Comparison of ENCODE assay signal across 2 cellular contexts in the genomic region with DNA sequence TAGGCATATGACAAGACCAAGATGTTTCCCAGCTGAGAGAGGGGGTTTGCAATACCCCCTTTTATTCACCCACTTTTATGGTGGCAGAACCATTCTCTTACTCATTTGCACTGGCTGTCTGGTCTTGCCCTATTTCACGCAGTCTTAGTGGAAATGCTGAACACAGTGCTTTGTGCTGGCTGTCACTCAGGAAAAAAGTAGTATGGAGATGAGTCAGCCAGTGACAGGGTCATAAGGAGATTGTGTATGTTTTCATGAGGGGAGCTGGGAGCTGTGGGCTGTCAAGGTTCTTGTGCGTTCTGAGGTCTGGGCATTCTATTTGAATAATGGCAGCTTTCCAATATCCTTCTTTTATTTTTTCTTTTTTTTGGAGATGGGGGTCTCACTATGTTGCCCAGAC.
TF ChIP-seq lines count a peak whose summit lies in the region.

No MANE protein-coding gene starts in this region.

TF ChIP-seq in HEK293T, 16 proteins besides CTCF, POLR2A, EP300 and RAD21:
- TF ChIP-seq, protein P1, sequence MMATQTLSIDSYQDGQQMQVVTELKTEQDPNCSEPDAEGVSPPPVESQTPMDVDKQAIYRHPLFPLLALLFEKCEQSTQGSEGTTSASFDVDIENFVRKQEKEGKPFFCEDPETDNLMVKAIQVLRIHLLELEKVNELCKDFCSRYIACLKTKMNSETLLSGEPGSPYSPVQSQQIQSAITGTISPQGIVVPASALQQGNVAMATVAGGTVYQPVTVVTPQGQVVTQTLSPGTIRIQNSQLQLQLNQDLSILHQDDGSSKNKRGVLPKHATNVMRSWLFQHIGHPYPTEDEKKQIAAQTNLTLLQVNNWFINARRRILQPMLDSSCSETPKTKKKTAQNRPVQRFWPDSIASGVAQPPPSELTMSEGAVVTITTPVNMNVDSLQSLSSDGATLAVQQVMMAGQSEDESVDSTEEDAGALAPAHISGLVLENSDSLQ (IDR thresholded peaks at IDR 0.05): peak; percentile 50
- TF ChIP-seq NFRKB (IDR thresholded peaks at IDR 0.05) (no peak), TARDBP (IDR thresholded peaks at IDR 0.05) (no peak), BHLHE40 (IDR thresholded peaks at IDR 0.05; ENCODE audit: borderline replicate concordance) (no peak)
TF ChIP-seq in HEK293T: peak in this region for 1.

TF ChIP-seq in GM12878, 131 proteins besides CTCF, POLR2A, EP300 and RAD21:
- no peak for TF ChIP-seq TCF12 (IDR thresholded peaks at IDR 0.05; ENCODE audit: low read depth, low read length)
- no peak for TF ChIP-seq MTA3 (IDR thresholded peaks at IDR 0.05; ENCODE audit: borderline replicate concordance, low read length)
- TF ChIP-seq, protein P2, sequence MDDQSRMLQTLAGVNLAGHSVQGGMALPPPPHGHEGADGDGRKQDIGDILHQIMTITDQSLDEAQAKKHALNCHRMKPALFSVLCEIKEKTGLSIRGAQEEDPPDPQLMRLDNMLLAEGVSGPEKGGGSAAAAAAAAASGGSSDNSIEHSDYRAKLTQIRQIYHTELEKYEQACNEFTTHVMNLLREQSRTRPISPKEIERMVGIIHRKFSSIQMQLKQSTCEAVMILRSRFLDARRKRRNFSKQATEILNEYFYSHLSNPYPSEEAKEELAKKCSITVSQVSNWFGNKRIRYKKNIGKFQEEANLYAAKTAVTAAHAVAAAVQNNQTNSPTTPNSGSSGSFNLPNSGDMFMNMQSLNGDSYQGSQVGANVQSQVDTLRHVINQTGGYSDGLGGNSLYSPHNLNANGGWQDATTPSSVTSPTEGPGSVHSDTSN (IDR thresholded peaks at IDR 0.05; ENCODE audit: insufficient replicate concordance, low read depth, low read length): peak; percentile 57
- no peak for TF ChIP-seq TBL1XR1 (IDR thresholded peaks at IDR 0.05; ENCODE audit: low read depth, low read length)
- TF ChIP-seq, protein P3, sequence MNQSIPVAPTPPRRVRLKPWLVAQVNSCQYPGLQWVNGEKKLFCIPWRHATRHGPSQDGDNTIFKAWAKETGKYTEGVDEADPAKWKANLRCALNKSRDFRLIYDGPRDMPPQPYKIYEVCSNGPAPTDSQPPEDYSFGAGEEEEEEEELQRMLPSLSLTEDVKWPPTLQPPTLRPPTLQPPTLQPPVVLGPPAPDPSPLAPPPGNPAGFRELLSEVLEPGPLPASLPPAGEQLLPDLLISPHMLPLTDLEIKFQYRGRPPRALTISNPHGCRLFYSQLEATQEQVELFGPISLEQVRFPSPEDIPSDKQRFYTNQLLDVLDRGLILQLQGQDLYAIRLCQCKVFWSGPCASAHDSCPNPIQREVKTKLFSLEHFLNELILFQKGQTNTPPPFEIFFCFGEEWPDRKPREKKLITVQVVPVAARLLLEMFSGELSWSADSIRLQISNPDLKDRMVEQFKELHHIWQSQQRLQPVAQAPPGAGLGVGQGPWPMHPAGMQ (IDR thresholded peaks at IDR 0.05; ENCODE audit: borderline replicate concordance): no peak
- no peak for TF ChIP-seq KAT2A (conservative IDR thresholded peaks at IDR 0.05; ENCODE audit: control insufficient read depth, low read depth, low read length)
- TF ChIP-seq RUNX3 (IDR thresholded peaks at IDR 0.05; ENCODE audit: low read length): no peak
- no peak for TF ChIP-seq NBN (IDR thresholded peaks at IDR 0.05)
- TF ChIP-seq, protein P1 (IDR thresholded peaks at IDR 0.05): peak; percentile 89
